In the genomic region with DNA sequence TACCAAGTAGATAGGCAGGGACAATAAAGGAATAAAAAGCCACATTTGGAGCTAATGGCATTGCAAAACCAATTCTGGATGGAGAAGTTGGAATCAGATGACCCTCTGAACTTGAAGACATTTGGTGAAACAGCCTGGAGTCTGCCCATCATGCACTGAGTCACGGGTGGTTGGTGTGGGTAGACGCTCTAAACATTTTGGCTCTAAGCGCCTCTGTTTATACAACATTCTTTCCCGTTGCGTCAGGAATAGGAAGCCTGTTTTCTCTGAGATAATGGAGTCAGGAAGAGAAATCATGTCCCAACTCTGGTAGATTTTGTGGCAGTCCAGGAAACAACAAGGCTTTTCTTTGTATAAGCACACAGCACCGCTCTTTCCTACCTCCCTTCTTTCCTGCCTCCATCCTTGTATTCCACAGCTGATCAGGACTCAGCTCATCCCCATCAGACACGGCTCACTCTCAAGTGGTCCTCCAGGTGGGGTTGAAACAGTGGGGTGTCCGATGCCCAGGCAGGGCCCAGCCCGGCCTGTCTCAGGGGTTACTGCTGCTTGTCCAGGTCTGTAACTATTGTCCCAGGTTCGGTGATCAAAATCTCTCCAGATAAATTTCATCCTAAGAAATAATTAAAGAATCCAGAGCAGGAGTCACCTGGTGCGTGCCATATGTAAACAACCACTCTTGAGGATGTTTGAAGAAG, we compare ENCODE assay signal across 10 cellular contexts. TPM values are rescaled to one million over a fixed set of nuclear protein-coding genes. Genes with fewer than 3 reads are reported as not detected.
DNase-seq lines count a peak whose midpoint lies in the region; ATAC-seq and TF ChIP-seq lines count a peak whose summit lies in the region.
"Had no signal": no experiment of that assay in that cellular context is flagged by ENCODE, and none has a peak within 500 bp of the region (broad histone marks: within the 10 kb centered on the region; RNA-seq: fewer than 3 reads in every experiment).

No MANE protein-coding gene starts in this region.

- peaks cover 6 to 27% of the 10 kb centered on the region in 2 donors for H3K4me1 ChIP-seq in lung (ENCODE audit: control insufficient read depth in 2 of 2, insufficient read depth in 2 of 2, low read length in 2 of 2)
- H3K4me1 ChIP-seq in upper lobe of left lung = peaks cover 37 to 42% (median 40%) of the 10 kb centered on the region in 4 donors

- DNase-seq in NCI-H187 treated with DMSO at 0.1 percent for 48 hours (lab: John Stamatoyannopoulos, UW) (peak; percentile 1), NCI-H187 (lab: John Stamatoyannopoulos, UW) (no peak), dermis blood vessel endothelial cell (peak; percentile 98), lung (ENCODE audit: low spot score) (no peak), upper lobe of left lung (peak; percentile 52 to 59), SW480 (ENCODE audit: low spot score) (no peak), ACHN (no peak)

- H3K9me3 ChIP-seq in lung (ENCODE audit: control insufficient read depth in 2 of 2, insufficient read depth in 1 of 2, low read length in 1 of 2) (no peaks in the 10 kb centered on the region), upper lobe of left lung (no peaks in the 10 kb centered on the region)

- H3K36me3 ChIP-seq in lung (ENCODE audit: control insufficient read depth in 2 of 2, insufficient read depth in 2 of 2, low read length in 2 of 2) = peaks cover 0 to 3% of the 10 kb centered on the region in 2 donors
- peaks cover 0 to 7% (median 0%) of the 10 kb centered on the region in 4 donors for H3K36me3 ChIP-seq in upper lobe of left lung

- H3K27ac ChIP-seq in lung (ENCODE audit: low read depth in 1 of 2, low read length in 1 of 2) = peak overlapping the region; percentile 87
- H3K27ac ChIP-seq in upper lobe of left lung = peak overlapping the region; percentile 69 to 87 (median 82)
- H3K27ac ChIP-seq: 22Rv1, KMS-11 had no signal

- ATAC-seq in lung (ENCODE audit: insufficient read depth, low FRiP score) (peak; percentile 80), upper lobe of left lung (ENCODE audit: low FRiP score in 2 of 2) (peak; percentile 79 to 85), HG03039 (IDR thresholded peaks at IDR 0.05; ENCODE audit: unreplicated experiment) (no peak)

- H3K27me3 ChIP-seq in lung (ENCODE audit: control insufficient read depth, insufficient read depth) (no peaks in the 10 kb centered on the region), upper lobe of left lung (no peaks in the 10 kb centered on the region)

- TF ChIP-seq CTCF in lung (IDR thresholded peaks at IDR 0.05; ENCODE audit: control extremely low read depth, extremely low read depth) = no peak
- TF ChIP-seq CTCF in upper lobe of left lung (IDR thresholded peaks at IDR 0.05) = no peak

- H3K4me3 ChIP-seq in lung (no peak overlapping the region), upper lobe of left lung (no peak overlapping the region)

- TF ChIP-seq EP300 in upper lobe of left lung (IDR thresholded peaks at IDR 0.05) = peak; percentile 29 to 97 (median 78)

- in situ Hi-C loops in ACHN (cut with HindIII; ENCODE audit: low pct_ligation_motif_present, low pct_unique_long_range_greater_than_20kb, low sequenced_read_pairs) = no loop called here

- TF ChIP-seq POLR2A in upper lobe of left lung (IDR thresholded peaks at IDR 0.05) = no peak

- WGBS in lung, 2 donors = 40 to 42% methylated on average over 11 of the region's 11 CpGs
- WGBS in upper lobe of left lung, 2 donors = 44 to 54% methylated on average over 11 of the region's 11 CpGs

RNA-seq across cellular contexts. Expression of gene RAMACL, which starts 12.1 kb away (rescaled TPM):
- 2.9 and 6.6 TPM in 2 replicates for total RNA-seq in dermis blood vessel endothelial cell
- total RNA-seq in lung = 10 to 100 TPM in 1 of 2 donors, 1 to 10 TPM in 1; 7.8 to 17.6 TPM
- polyA plus RNA-seq in lung = under 1 TPM; 0.30 to 0.77 TPM
- 10 to 100 TPM in 3 of 6 donors, 1 to 10 TPM in 3; 3.7 to 13.0 (median 7.9) TPM for total RNA-seq in upper lobe of left lung

RNA-seq across cellular contexts. Expression of gene RPS6KA2, which starts 28.5 kb away (rescaled TPM):
- total RNA-seq in dermis blood vessel endothelial cell (166 and 297 TPM in 2 replicates), lung (100 to 1,000 TPM; 109 to 185 TPM), upper lobe of left lung (100 to 1,000 TPM; 101 to 233 (median 168) TPM)
- 100 to 1,000 TPM in 1 of 2 donors, 10 to 100 TPM in 1; 61.9 to 102 TPM for polyA plus RNA-seq in lung

Comparison
In these comparisons a context has a peak if more than half of its experiments do, and no peak if none do; other contexts are left out.
1. DNase-seq: peak in NCI-H187 treated with DMSO at 0.1 percent for 48 hours (single experiment), dermis blood vessel endothelial cell (single experiment) and upper lobe of left lung (2 of 2); none in NCI-H187 (0 of 2), lung (single experiment), SW480 (single experiment) and ACHN (single experiment).